Comparison of ENCODE assay signal across 8 cellular contexts in the genomic region with DNA sequence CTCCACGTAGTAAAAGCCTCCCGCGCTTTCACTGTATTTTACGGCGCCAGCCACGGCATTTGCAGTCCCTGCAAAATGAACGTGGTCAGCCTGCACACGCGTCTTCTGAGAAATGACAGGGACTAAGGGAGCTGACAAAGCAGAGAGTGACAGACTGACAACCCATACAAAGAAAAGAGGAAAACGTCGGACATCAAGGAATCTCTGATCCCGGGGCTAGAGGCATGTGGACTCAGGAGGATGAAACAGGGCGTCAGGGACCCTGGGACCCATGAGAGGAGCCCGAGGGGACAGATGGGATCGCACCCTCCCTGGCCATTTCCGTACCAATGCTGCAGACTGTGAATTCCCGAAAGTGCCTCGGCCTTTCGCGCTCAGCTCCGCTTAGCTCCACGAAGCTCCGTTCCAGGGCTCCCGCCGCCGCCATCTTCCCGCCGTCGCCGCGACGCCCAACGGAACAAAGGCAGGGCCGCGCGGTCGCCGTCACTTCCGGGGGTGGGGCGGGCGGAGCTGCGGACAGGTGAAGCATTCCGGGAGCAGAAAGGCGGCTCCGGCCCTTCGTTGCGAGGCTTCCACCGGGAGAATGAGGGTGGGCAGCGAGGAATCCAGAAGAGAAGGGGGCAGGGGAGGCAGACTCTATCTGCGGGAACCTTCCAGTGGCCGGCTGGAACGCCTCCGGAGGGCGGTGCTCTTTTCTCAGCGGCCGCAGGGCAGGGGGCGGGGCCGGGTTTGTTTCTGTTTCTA. TPM values are rescaled to one million over a fixed set of nuclear protein-coding genes. Genes with fewer than 3 reads are reported as not detected.
DNase-seq lines count a peak whose midpoint lies in the region; ATAC-seq and TF ChIP-seq lines count a peak whose summit lies in the region.

A gene with protein sequence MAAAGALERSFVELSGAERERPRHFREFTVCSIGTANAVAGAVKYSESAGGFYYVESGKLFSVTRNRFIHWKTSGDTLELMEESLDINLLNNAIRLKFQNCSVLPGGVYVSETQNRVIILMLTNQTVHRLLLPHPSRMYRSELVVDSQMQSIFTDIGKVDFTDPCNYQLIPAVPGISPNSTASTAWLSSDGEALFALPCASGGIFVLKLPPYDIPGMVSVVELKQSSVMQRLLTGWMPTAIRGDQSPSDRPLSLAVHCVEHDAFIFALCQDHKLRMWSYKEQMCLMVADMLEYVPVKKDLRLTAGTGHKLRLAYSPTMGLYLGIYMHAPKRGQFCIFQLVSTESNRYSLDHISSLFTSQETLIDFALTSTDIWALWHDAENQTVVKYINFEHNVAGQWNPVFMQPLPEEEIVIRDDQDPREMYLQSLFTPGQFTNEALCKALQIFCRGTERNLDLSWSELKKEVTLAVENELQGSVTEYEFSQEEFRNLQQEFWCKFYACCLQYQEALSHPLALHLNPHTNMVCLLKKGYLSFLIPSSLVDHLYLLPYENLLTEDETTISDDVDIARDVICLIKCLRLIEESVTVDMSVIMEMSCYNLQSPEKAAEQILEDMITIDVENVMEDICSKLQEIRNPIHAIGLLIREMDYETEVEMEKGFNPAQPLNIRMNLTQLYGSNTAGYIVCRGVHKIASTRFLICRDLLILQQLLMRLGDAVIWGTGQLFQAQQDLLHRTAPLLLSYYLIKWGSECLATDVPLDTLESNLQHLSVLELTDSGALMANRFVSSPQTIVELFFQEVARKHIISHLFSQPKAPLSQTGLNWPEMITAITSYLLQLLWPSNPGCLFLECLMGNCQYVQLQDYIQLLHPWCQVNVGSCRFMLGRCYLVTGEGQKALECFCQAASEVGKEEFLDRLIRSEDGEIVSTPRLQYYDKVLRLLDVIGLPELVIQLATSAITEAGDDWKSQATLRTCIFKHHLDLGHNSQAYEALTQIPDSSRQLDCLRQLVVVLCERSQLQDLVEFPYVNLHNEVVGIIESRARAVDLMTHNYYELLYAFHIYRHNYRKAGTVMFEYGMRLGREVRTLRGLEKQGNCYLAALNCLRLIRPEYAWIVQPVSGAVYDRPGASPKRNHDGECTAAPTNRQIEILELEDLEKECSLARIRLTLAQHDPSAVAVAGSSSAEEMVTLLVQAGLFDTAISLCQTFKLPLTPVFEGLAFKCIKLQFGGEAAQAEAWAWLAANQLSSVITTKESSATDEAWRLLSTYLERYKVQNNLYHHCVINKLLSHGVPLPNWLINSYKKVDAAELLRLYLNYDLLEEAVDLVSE (N-terminal part only) (minus strand): TSS at position 459 of the 744 bp plus-strand sequence. CDS start 32 bp downstream, at position 427.

- in situ Hi-C loops in KBM-7 (cut with MboI; ENCODE audit: low pct_unique_long_range_greater_than_20kb, low sequenced_read_pairs), result loop anchor here (25.0 kb wide), 2 partner anchors 111 to 211 kb away; a partner anchor contains a TSS

- peaks cover 7% of the 10 kb centered on the region for H3K4me1 ChIP-seq in RWPE2 (ENCODE audit: insufficient read depth, poor library complexity, severe bottlenecking)

- no peaks in the 10 kb centered on the region for H3K27me3 ChIP-seq in RWPE2 (ENCODE audit: insufficient read depth, poor library complexity, severe bottlenecking)

- no peak for TF ChIP-seq CTCF in RWPE2 (IDR thresholded peaks at IDR 0.05; ENCODE audit: poor library complexity, severe bottlenecking)
- TF ChIP-seq CTCF in fibroblast of pulmonary artery (IDR thresholded peaks at IDR 0.05; ENCODE audit: low read length, missing control alignments), result no peak
- no peak for TF ChIP-seq CTCF in natural killer cell (IDR thresholded peaks at IDR 0.05)

- H3K36me3 Mint-ChIP-seq in natural killer cell, result no peaks in the 10 kb centered on the region

- H3K4me3 Mint-ChIP-seq in natural killer cell, result peak within 1 kb of the TSS; percentile 98

- intact Hi-C loops in natural killer cell (cut with micrococcal nuclease), result loop anchor here (2.0 to 5.0 kb wide), 3 partner anchors 81 to 264 kb away; a partner anchor contains a TSS

- no peaks in the 10 kb centered on the region for H3K9me3 ChIP-seq in RWPE2 (ENCODE audit: severe bottlenecking)

- DNase-seq in DMS79 treated with DMSO at 0.1 percent for 48 hours (lab: John Stamatoyannopoulos, UW), result peak; percentile 79
- peak; percentile 84 for DNase-seq in KBM-7
- DNase-seq in RWPE2 (ENCODE audit: low spot score), result peak; percentile 80
- peak; percentile 84 for DNase-seq in activated T-helper 9 cell treated with anti-CD3 and anti-CD28 coated beads, Interleukin-2, amount 50 U/mL, for 16 hours (ENCODE audit: low read depth)
- peak; percentile 53 for DNase-seq in fibroblast of pulmonary artery (ENCODE audit: low read depth)
- peak; percentile 89 for DNase-seq in natural killer cell
- DNase-seq in stimulated activated naive CD4-positive, alpha-beta T cell (lab: John Stamatoyannopoulos, UW), result peak; percentile 72 to 89 (median 83)

- H3K4me1 Mint-ChIP-seq in natural killer cell, result peaks cover 23 to 25% of the 10 kb centered on the region in 2 donors

- H3K4me3 ChIP-seq in RWPE2 (ENCODE audit: severe bottlenecking), result peak within 1 kb of the TSS; percentile 72
- peak within 1 kb of the TSS; percentile 99 for H3K4me3 ChIP-seq in fibroblast of pulmonary artery (replicated peaks; ENCODE audit: low read depth, low read length)

- H3K27ac ChIP-seq in RWPE2 (ENCODE audit: poor library complexity, severe bottlenecking), result peak within 1 kb of the TSS; percentile 39

- peak within 1 kb of the TSS; percentile 95 for H3K27ac Mint-ChIP-seq in natural killer cell

- peaks cover 42% of the 10 kb centered on the region for H3K36me3 ChIP-seq in RWPE2 (ENCODE audit: low read depth)

- no peaks in the 10 kb centered on the region for H3K9me3 Mint-ChIP-seq in natural killer cell

- ATAC-seq in GM21717 (IDR thresholded peaks at IDR 0.05; ENCODE audit: unreplicated experiment) (peak; percentile 80), RWPE2 (ENCODE audit: low read depth) (peak; percentile 88), natural killer cell (peak; percentile 89 to 92 (median 90))

- H3K27me3 Mint-ChIP-seq in natural killer cell (ENCODE audit: low read depth in 2 of 2), result no peaks in the 10 kb centered on the region

RNA-seq across cellular contexts. Expression of the gene that starts here (rescaled TPM):
- total RNA-seq in natural killer cell, result 10 to 100 TPM; 36.6 to 53.3 (median 43.5) TPM

Comparison
In these comparisons a context has a peak if more than half of its experiments do, and no peak if none do; other contexts are left out.
1. Peak in every context shown above with its lines: DNase-seq, ATAC-seq, H3K4me3 ChIP-seq and H3K27ac ChIP-seq.